In the genomic region with DNA sequence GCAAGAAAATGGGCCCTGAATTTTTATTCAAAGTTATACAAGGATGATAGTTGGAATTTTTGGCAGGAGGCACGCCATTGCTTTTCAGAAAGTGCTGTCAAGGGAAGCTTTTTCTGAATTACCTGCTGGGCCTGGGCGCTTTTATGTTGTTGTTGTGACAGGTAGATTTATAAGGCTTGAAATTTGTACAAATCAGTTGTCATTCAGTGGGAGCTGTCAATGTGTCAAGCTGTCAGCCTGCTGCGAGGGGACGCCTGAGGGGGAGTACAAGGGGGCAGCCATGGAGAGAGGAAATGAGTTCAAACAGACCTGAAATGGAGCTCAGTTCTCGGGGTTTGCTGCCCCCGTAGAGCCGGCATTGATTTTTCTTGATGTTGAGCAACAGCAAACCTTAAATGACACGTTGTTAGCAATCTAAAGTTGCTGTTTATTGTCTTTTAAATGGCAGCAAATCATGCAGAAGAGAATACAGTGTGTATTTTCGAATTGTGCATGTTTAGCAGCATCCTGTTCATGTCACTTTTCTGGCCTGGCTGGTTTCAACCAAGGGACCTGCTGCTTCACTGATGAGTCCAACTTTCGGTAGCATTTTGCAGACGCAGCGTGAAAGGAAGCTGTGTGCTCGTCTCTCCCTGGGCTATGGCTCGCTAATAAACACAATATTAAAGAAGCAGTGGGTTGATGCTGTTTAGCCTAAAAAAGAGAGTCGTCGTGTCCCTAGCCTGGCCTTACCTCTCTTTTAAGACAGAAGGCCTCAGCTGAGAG, we compare ENCODE assay signal across 27 cellular contexts.
DNase-seq lines count a peak whose midpoint lies in the region; ATAC-seq and TF ChIP-seq lines count a peak whose summit lies in the region.
"Had no signal": no experiment of that assay in that cellular context is flagged by ENCODE, and none has a peak within 500 bp of the region (broad histone marks: within the 10 kb centered on the region; RNA-seq: fewer than 3 reads in every experiment).

No MANE protein-coding gene starts in this region.

- no peaks in the 10 kb centered on the region for H3K79me2 ChIP-seq in GM23338 (replicated peaks; ENCODE audit: insufficient read depth)

- no peak overlapping the region for H2AFZ ChIP-seq in GM23338
- H2AFZ ChIP-seq in neuronal stem cell (ENCODE audit: low read length): peak overlapping the region; percentile 5

- H3K14ac ChIP-seq in neuronal stem cell (ENCODE audit: low read length): no peak overlapping the region

- H3K4me2 ChIP-seq in GM23338 (peak overlapping the region; percentile 74), neuronal stem cell (ENCODE audit: insufficient read depth, low read length, poor library complexity, severe bottlenecking) (no peak overlapping the region)

- no peak overlapping the region for H3K18ac ChIP-seq in neuronal stem cell (ENCODE audit: low read length)

- H3K4me3 ChIP-seq in GM23338: peak overlapping the region; percentile 20; the same call in 1 of the 2 replicates
- H3K4me3 ChIP-seq in neuronal stem cell (ENCODE audit: low read length in 2 of 2): no peak overlapping the region
- no peak overlapping the region for H3K4me3 ChIP-seq in Peyer's patch
- H3K4me3 ChIP-seq: gastroesophageal sphincter, left lung, SK-N-MC, transverse colon had no signal

- H3K9me3 ChIP-seq in neuronal stem cell (replicated peaks in 1 of 2; ENCODE audit: control insufficient read depth in 2 of 2, insufficient read depth in 1 of 2, low read depth in 1 of 2, low read length in 2 of 2) (no peaks in the 10 kb centered on the region), Peyer's patch (no peaks in the 10 kb centered on the region)
- H3K9me3 ChIP-seq: gastroesophageal sphincter, left lung, neutrophil, transverse colon had no signal

- no peaks in the 10 kb centered on the region for H3K9me2 ChIP-seq in GM23338 (ENCODE audit: insufficient read depth)

- no peak for TF ChIP-seq POLR2A in Peyer's patch (IDR thresholded peaks at IDR 0.05)

- H2BK120ac ChIP-seq in neuronal stem cell (ENCODE audit: low read depth, low read length): no peak overlapping the region

- no peak overlapping the region for H3K9ac ChIP-seq in neuronal stem cell (ENCODE audit: low read depth, low read length, poor library complexity)

- no peak overlapping the region for H2AK5ac ChIP-seq in neuronal stem cell (ENCODE audit: low read depth, low read length)

- H3K4ac ChIP-seq in neuronal stem cell (ENCODE audit: low read length): no peak overlapping the region

- H4K91ac ChIP-seq in neuronal stem cell (ENCODE audit: low read depth, low read length, poor library complexity): no peak overlapping the region

- H3K27ac Mint-ChIP-seq in GM23338: no peak overlapping the region
- peak overlapping the region in 2 of 5 experiments; percentile 31 to 78 for H3K27ac Mint-ChIP-seq in brain
- no peak overlapping the region for H3K27ac Mint-ChIP-seq in stimulated activated memory B cell treated with anti-CD40 and anti-IgM and Interleukin-4, amounts not matched to agents 10 μg/mL and 1 μg/mL and 100 μg/mL, for 72 hours
- H3K27ac Mint-ChIP-seq: activated naive CD8-positive, alpha-beta T cell; activated T-cell treated with anti-CD3 and anti-CD28 coated beads, Interleukin-2, amount 50 U/mL, for 24 hours; immature natural killer cell had no signal

- H3K36me3 ChIP-seq in GM23338 (ENCODE audit: insufficient read depth): no peaks in the 10 kb centered on the region
- no peaks in the 10 kb centered on the region for H3K36me3 ChIP-seq in neuronal stem cell (replicated peaks in 1 of 2; ENCODE audit: control insufficient read depth in 2 of 2, insufficient read depth in 2 of 2, low read length in 2 of 2)
- H3K36me3 ChIP-seq in Peyer's patch: no peaks in the 10 kb centered on the region
- H3K36me3 ChIP-seq: gastroesophageal sphincter, left lung, neutrophil, transverse colon had no signal

- H3K4me1 Mint-ChIP-seq in GM23338 (peaks cover 51% of the 10 kb centered on the region), brain (peaks cover 50% of the 10 kb centered on the region)
- no peaks in the 10 kb centered on the region for H3K4me1 Mint-ChIP-seq in stimulated activated memory B cell treated with anti-CD40 and anti-IgM and Interleukin-4, amounts not matched to agents 10 μg/mL and 1 μg/mL and 100 μg/mL, for 72 hours
- H3K4me1 Mint-ChIP-seq: immature natural killer cell had no signal

- no peaks in the 10 kb centered on the region for H3F3A ChIP-seq in GM23338 (replicated peaks; ENCODE audit: low read depth)

- no peak overlapping the region for H4K8ac ChIP-seq in neuronal stem cell (ENCODE audit: low read depth, low read length)

- no peaks in the 10 kb centered on the region for H3K36me3 Mint-ChIP-seq in GM23338 (ENCODE audit: low read depth)
- no peaks in the 10 kb centered on the region for H3K36me3 Mint-ChIP-seq in brain
- no peaks in the 10 kb centered on the region for H3K36me3 Mint-ChIP-seq in stimulated activated memory B cell treated with anti-CD40 and anti-IgM and Interleukin-4, amounts not matched to agents 10 μg/mL and 1 μg/mL and 100 μg/mL, for 72 hours
- H3K36me3 Mint-ChIP-seq: activated naive CD8-positive, alpha-beta T cell; immature natural killer cell had no signal

- H3K27ac ChIP-seq in GM23338 (ENCODE audit: low read depth) (no peak overlapping the region), neuronal stem cell (replicated peaks; ENCODE audit: low read length) (no peak overlapping the region), Peyer's patch (no peak overlapping the region)
- H3K27ac ChIP-seq: gastroesophageal sphincter, HL-60, left lung, neutrophil, SK-N-MC, transverse colon had no signal

- H3K27me3 ChIP-seq in GM23338 (ENCODE audit: insufficient read depth) (peaks cover 53% of the 10 kb centered on the region), neuronal stem cell (ENCODE audit: control insufficient read depth in 3 of 3, insufficient read depth in 3 of 3, low read depth in 1 of 3, low read length in 3 of 3) (peaks cover 0 to 58% (median 7%) of the 10 kb centered on the region in 3 experiments), Peyer's patch (no peaks in the 10 kb centered on the region)
- H3K27me3 ChIP-seq: gastroesophageal sphincter, left lung, neutrophil, transverse colon had no signal

- no peak overlapping the region for H2BK15ac ChIP-seq in neuronal stem cell (ENCODE audit: low read length)

- no peak overlapping the region for H2BK12ac ChIP-seq in neuronal stem cell (ENCODE audit: low read length)

- H3K4me3 Mint-ChIP-seq in GM23338 (no peak overlapping the region), brain (peak overlapping the region in 3 of 5 experiments; percentile 41 to 71 (median 59))
- no peak overlapping the region for H3K4me3 Mint-ChIP-seq in stimulated activated memory B cell treated with anti-CD40 and anti-IgM and Interleukin-4, amounts not matched to agents 10 μg/mL and 1 μg/mL and 100 μg/mL, for 72 hours
- H3K4me3 Mint-ChIP-seq: activated naive CD8-positive, alpha-beta T cell; activated T-cell treated with anti-CD3 and anti-CD28 coated beads, Interleukin-2, amount 50 U/mL, for 24 hours; immature natural killer cell had no signal

- H3K4me1 ChIP-seq in GM23338 (ENCODE audit: insufficient read depth) (peaks cover 37% of the 10 kb centered on the region), neuronal stem cell (ENCODE audit: control insufficient read depth in 2 of 2, insufficient read depth in 1 of 2, low read depth in 1 of 2, low read length in 2 of 2) (peaks cover 10 to 26% of the 10 kb centered on the region in 2 donors), Peyer's patch (no peaks in the 10 kb centered on the region)
- H3K4me1 ChIP-seq: transverse colon had no signal

- peaks cover 5% of the 10 kb centered on the region; the same call in 1 of the 2 replicates for H4K20me1 ChIP-seq in GM23338 (replicated peaks; ENCODE audit: insufficient read depth)

- DNase-seq in GM23338 (ENCODE audit: low spot score) (no peak), NCI-H146 (lab: John Stamatoyannopoulos, UW) (peak; percentile 58), neuronal stem cell (ENCODE audit: low spot score) (no peak), Peyer's patch (no peak), inferior parietal cortex (ENCODE audit: extremely low spot score) (no peak)
- DNase-seq: activated effector memory CD4-positive, alpha-beta T cell treated with anti-CD3 and anti-CD28 coated beads, Interleukin-2, amount 50 U/mL, for 16 hours; activated T-cell treated with anti-CD3 and anti-CD28 coated beads, Interleukin-2, amount 50 U/mL, for 24 hours; DMS 273 treated with DMSO at 0.1 percent for 48 hours; immature natural killer cell; Kasumi-1; left lung; mesendoderm; NCI-H1436 treated with DMSO at 0.1 percent for 48 hours; NCI-H226; NK-92 treated with Interleukin-12 subunit alpha and Interleukin-12 subunit beta, amount 100 ng/mL, for 24 hours; stimulated activated CD4-positive, alpha-beta T cell treated with anti-CD3 and anti-CD28 coated beads, Interleukin-12 subunit alpha, Interleukin-12 subunit beta, amount 100 ng/mL, for 4 hours; stimulated activated CD4-positive, alpha-beta T cell treated with anti-CD3 and anti-CD28 coated beads, Interleukin-4, amount 100 ng/mL, for 1 hour; T-helper 2 cell; transverse colon had no signal

- H3K79me1 ChIP-seq in neuronal stem cell (ENCODE audit: low read depth, low read length): no peaks in the 10 kb centered on the region

- H3K27me3 Mint-ChIP-seq in GM23338 (ENCODE audit: insufficient read depth, low read depth, poor library complexity): peaks cover 43% of the 10 kb centered on the region
- H3K27me3 Mint-ChIP-seq in brain: peaks cover 86% of the 10 kb centered on the region
- H3K27me3 Mint-ChIP-seq in stimulated activated memory B cell treated with anti-CD40 and anti-IgM and Interleukin-4, amounts not matched to agents 10 μg/mL and 1 μg/mL and 100 μg/mL, for 72 hours: no peaks in the 10 kb centered on the region

- no CpG with 5 or more reads among the region's 16 CpGs for WGBS in neuronal stem cell (ENCODE audit: extremely low coverage in 2 of 2, insufficient read length in 2 of 2, insufficient replicate concordance in 1 of 2), 2 donors

- H3K23ac ChIP-seq in neuronal stem cell (ENCODE audit: low read depth, low read length, poor library complexity): no peak overlapping the region

- H2BK5ac ChIP-seq in neuronal stem cell (ENCODE audit: low read length): no peak overlapping the region

- TF ChIP-seq CTCF in GM23338 (conservative IDR thresholded peaks at IDR 0.05; ENCODE audit: low read depth in 2 of 2) (no peak), brain (conservative IDR thresholded peaks at IDR 0.05) (no peak), Peyer's patch (IDR thresholded peaks at IDR 0.05) (no peak)

- no peaks in the 10 kb centered on the region; the same call in 2 of the 3 replicates for H3K9me3 Mint-ChIP-seq in GM23338
- H3K9me3 Mint-ChIP-seq in brain: peaks cover 0 to 10% (median 0%) of the 10 kb centered on the region in 5 experiments
- H3K9me3 Mint-ChIP-seq in stimulated activated memory B cell treated with anti-CD40 and anti-IgM and Interleukin-4, amounts not matched to agents 10 μg/mL and 1 μg/mL and 100 μg/mL, for 72 hours: no peaks in the 10 kb centered on the region
- H3K9me3 Mint-ChIP-seq: activated T-cell treated with anti-CD3 and anti-CD28 coated beads, Interleukin-2, amount 50 U/mL, for 24 hours; immature natural killer cell had no signal

- ATAC-seq in GM23338: no peak
- no peak for ATAC-seq in stimulated activated memory B cell treated with anti-CD40 and anti-IgM and Interleukin-4, amounts not matched to agents 10 μg/mL and 1 μg/mL and 100 μg/mL, for 72 hours
- ATAC-seq: gastroesophageal sphincter, left lung, sciatic nerve had no signal

Comparison
In these comparisons a context has a peak if more than half of its experiments do, and no peak if none do; other contexts are left out.
1. H3K4me3 Mint-ChIP-seq: peak in brain (3 of 5); none in GM23338 (single experiment) and stimulated activated memory B cell treated with anti-CD40 and anti-IgM and Interleukin-4, amounts not matched to agents 10 μg/mL and 1 μg/mL and 100 μg/mL, for 72 hours (single experiment).